In the genomic region with DNA sequence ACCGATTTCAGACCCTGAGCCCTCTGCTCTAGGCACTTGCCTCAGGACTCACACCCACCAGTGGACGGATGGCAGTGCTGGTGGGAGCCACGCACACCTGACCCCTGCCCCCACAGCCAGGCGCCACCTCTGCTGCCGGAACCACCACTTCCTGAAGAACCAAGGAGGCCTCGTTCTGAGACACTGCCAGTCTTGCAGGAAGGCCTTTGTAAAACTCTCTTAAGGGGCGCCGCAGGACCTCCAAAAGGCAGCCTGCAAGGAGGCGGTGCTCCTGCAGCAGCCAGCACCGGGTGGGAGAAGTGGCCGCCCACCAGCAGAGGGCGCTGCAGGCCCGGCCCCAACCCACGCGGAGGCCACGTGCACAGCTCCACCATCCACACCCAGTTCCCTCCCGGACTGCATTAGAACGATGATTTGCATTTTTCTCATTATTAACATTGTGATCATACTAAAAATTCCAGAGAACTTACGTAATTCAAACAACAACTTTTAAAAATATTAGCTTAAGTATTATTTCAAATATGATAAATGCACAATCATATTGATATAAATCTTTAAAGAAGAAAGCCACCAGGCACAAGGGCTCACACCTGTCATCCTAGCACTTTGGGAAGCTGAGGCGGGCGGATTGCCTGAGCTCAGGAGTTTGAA, we compare ENCODE assay signal across 9 cellular contexts. TPM values are rescaled to one million over a fixed set of nuclear protein-coding genes. Genes with fewer than 3 reads are reported as not detected.
DNase-seq lines count a peak whose midpoint lies in the region; ATAC-seq and TF ChIP-seq lines count a peak whose summit lies in the region.
"Had no signal": no experiment of that assay in that cellular context is flagged by ENCODE, and none has a peak within 500 bp of the region (broad histone marks: within the 10 kb centered on the region; RNA-seq: fewer than 3 reads in every experiment).

No MANE protein-coding gene starts in this region.

- H2BK120ac ChIP-seq in IMR-90 (ENCODE audit: low read depth, low read length) = peak overlapping the region; percentile 52; the same call in 1 of the 2 replicates

- H2BK15ac ChIP-seq in IMR-90 (ENCODE audit: low read depth, low read length) = no peak overlapping the region; the same call in 2 of the 3 replicates

- 0 out of 2 replicates have a peak overlapping the region, but pooled peaks have one; percentile 58 for H3K14ac ChIP-seq in IMR-90 (replicated peaks; ENCODE audit: low read depth, low read length)

- H3K4me2 ChIP-seq in IMR-90 (ENCODE audit: low read depth, low read length) = no peak overlapping the region

- no peaks in the 10 kb centered on the region for H3K9me3 ChIP-seq in CD8-positive, alpha-beta memory T cell (ENCODE audit: low read length)
- no peaks in the 10 kb centered on the region for H3K9me3 ChIP-seq in IMR-90 (ENCODE audit: control insufficient read depth, insufficient read depth, low read length)

- peak overlapping the region; percentile 86 for H3K18ac ChIP-seq in IMR-90 (ENCODE audit: low read depth, low read length)

- in situ Hi-C loops in IMR-90 (cut with MboI; ENCODE audit: low sequenced_read_pairs) = no loop called here

- BruUV-seq in IMR-90 (replicated peaks; lab: Mats Ljungman, UMichigan) = no TSS peak

- H2BK20ac ChIP-seq in IMR-90 (ENCODE audit: low read depth, low read length) = 0 out of 2 replicates have a peak overlapping the region, but pooled peaks have one; percentile 3

- peak; percentile 62 to 84 (median 67) for DNase-seq in CD8-positive, alpha-beta memory T cell
- DNase-seq in IMR-90 = peak; percentile 69
- DNase-seq in activated CD4-positive, alpha-beta T cell treated with anti-CD3 and anti-CD28 coated beads, Interleukin-2, amount 10 ng/mL, durations not matched to agents 24 days and 14 days = peak; percentile 88
- DNase-seq in midbrain (lab: John Stamatoyannopoulos, UW) = peak; percentile 28
- peak; percentile 34 to 75 (median 58) for DNase-seq in stimulated activated naive CD4-positive, alpha-beta T cell (lab: John Stamatoyannopoulos, UW)
- no peak for DNase-seq in NCI-H2029 (lab: John Stamatoyannopoulos, UW)

- H3K4ac ChIP-seq in IMR-90 (ENCODE audit: low read depth, low read length) = peak overlapping the region; percentile 83

- no peaks in the 10 kb centered on the region for H3K9me3 Mint-ChIP-seq in CD8-positive, alpha-beta memory T cell
- H3K9me3 Mint-ChIP-seq in activated CD4-positive, alpha-beta T cell treated with anti-CD3 and anti-CD28 coated beads, Interleukin-2, amount 10 ng/mL, durations not matched to agents 24 days and 14 days = no peaks in the 10 kb centered on the region
- H3K9me3 Mint-ChIP-seq in dendritic cell treated with granulocyte-macrophage colony-stimulating factor and Interleukin-4, amounts not matched to agents 40 ng/mL and 50 ng/mL, for 4 days = no peaks in the 10 kb centered on the region
- H3K9me3 Mint-ChIP-seq: IgD-negative memory B cell had no signal

- H3K9me1 ChIP-seq in IMR-90 (ENCODE audit: insufficient read depth, low read length) = peaks cover 15% of the 10 kb centered on the region; the same call in 1 of the 2 replicates

- H4K91ac ChIP-seq in IMR-90 (ENCODE audit: insufficient read depth, low read depth, low read length) = peak overlapping the region; percentile 49

- H3K27me3 ChIP-seq in CD8-positive, alpha-beta memory T cell (ENCODE audit: insufficient read depth, low read length, poor library complexity, severe bottlenecking) = no peaks in the 10 kb centered on the region
- H3K27me3 ChIP-seq in IMR-90 (ENCODE audit: control insufficient read depth, insufficient read depth, low read length) = no peaks in the 10 kb centered on the region

- H4K5ac ChIP-seq in IMR-90 (ENCODE audit: low read depth, low read length) = peak overlapping the region; percentile 71

- H2AK5ac ChIP-seq in IMR-90 (ENCODE audit: low read depth, low read length) = peak overlapping the region; percentile 78; the same call in 1 of the 2 replicates

- WGBS in IMR-90 (ENCODE audit: extremely low coverage in 2 of 2, insufficient read length in 1 of 2), 2 experiments = 65% methylated on average over 7 of the region's 21 CpGs; no CpG with 5 or more reads in 1 of the 2 experiments

- peak overlapping the region; percentile 70 to 77; a peak in 3 of 4 replicates for H4K8ac ChIP-seq in IMR-90 (ENCODE audit: low read depth in 2 of 2, low read length in 2 of 2)

- no peak overlapping the region for H3K4me3 ChIP-seq in CD8-positive, alpha-beta memory T cell (ENCODE audit: low read length)
- no peak overlapping the region for H3K4me3 ChIP-seq in IMR-90 (ENCODE audit: insufficient read depth, low read depth, low read length)

- peak overlapping the region; percentile 42; the same call in 1 of the 2 replicates for H3K23ac ChIP-seq in IMR-90 (ENCODE audit: low read depth, low read length)

- H4K20me1 ChIP-seq in IMR-90 (ENCODE audit: insufficient read depth, low read length) = peaks cover 20% of the 10 kb centered on the region

- POLR2A ChIA-PET in CD8-positive, alpha-beta memory T cell (lab: Charles Lee) = no interaction called here
- POLR2A ChIA-PET in IMR-90 (lab: Charles Lee; ENCODE audit: unreplicated experiment) = no interaction called here

- intact Hi-C loops in IMR-90 (cut with micrococcal nuclease) = no loop called here
- intact Hi-C loops in activated CD4-positive, alpha-beta T cell treated with anti-CD3 and anti-CD28 coated beads, Interleukin-2, amount 10 ng/mL, durations not matched to agents 24 days and 14 days (cut with micrococcal nuclease) = loop anchor here (10.0 kb wide), 1 partner anchor 269 kb away; no protein-coding TSS in a partner anchor
- intact Hi-C loops in dendritic cell treated with granulocyte-macrophage colony-stimulating factor and Interleukin-4, amounts not matched to agents 40 ng/mL and 50 ng/mL, for 4 days (cut with micrococcal nuclease) = no loop called here

- H3K4me1 Mint-ChIP-seq in CD8-positive, alpha-beta memory T cell = peaks cover 12 to 37% (median 28%) of the 10 kb centered on the region in 3 donors
- peaks cover 11% of the 10 kb centered on the region for H3K4me1 Mint-ChIP-seq in activated CD4-positive, alpha-beta T cell treated with anti-CD3 and anti-CD28 coated beads, Interleukin-2, amount 10 ng/mL, durations not matched to agents 24 days and 14 days
- H3K4me1 Mint-ChIP-seq in dendritic cell treated with granulocyte-macrophage colony-stimulating factor and Interleukin-4, amounts not matched to agents 40 ng/mL and 50 ng/mL, for 4 days (ENCODE audit: low read depth) = peaks cover 52% of the 10 kb centered on the region

- peak; percentile 62 for TF ChIP-seq RAD21 in IMR-90 (IDR thresholded peaks at IDR 0.05; ENCODE audit: low read length)

- peaks cover 34 to 49% of the 10 kb centered on the region in 2 experiments for H3K79me1 ChIP-seq in IMR-90 (ENCODE audit: low read depth in 1 of 2, low read length in 2 of 2)

- CTCF ChIA-PET in CD8-positive, alpha-beta memory T cell (lab: Charles Lee) = interaction anchor here (0.9 to 4.6 kb wide), 13 partner anchors 9 to 308 kb away, joined by 3 to 40 read pairs (median 4); a partner anchor contains a TSS
- CTCF ChIA-PET in IMR-90 (lab: Yijun Ruan, JAX) = interaction anchor here (0.6 to 1.5 kb wide), 3 partner anchors 10 to 31 kb away, joined by 3 to 6 read pairs (median 3); no protein-coding TSS in a partner anchor

- no peak overlapping the region for H3K4me3 Mint-ChIP-seq in CD8-positive, alpha-beta memory T cell
- no peak overlapping the region for H3K4me3 Mint-ChIP-seq in activated CD4-positive, alpha-beta T cell treated with anti-CD3 and anti-CD28 coated beads, Interleukin-2, amount 10 ng/mL, durations not matched to agents 24 days and 14 days
- H3K4me3 Mint-ChIP-seq in dendritic cell treated with granulocyte-macrophage colony-stimulating factor and Interleukin-4, amounts not matched to agents 40 ng/mL and 50 ng/mL, for 4 days = peak overlapping the region; percentile 75

- no peak overlapping the region for H3K9ac ChIP-seq in IMR-90 (ENCODE audit: low read depth, low read length)

- TF ChIP-seq POLR2A in IMR-90 (IDR thresholded peaks at IDR 0.05; ENCODE audit: low read depth, low read length) = no peak

- H3K27me3 Mint-ChIP-seq in CD8-positive, alpha-beta memory T cell = peaks cover 0 to 3% of the 10 kb centered on the region in 2 donors
- no peaks in the 10 kb centered on the region for H3K27me3 Mint-ChIP-seq in activated CD4-positive, alpha-beta T cell treated with anti-CD3 and anti-CD28 coated beads, Interleukin-2, amount 10 ng/mL, durations not matched to agents 24 days and 14 days
- no peaks in the 10 kb centered on the region for H3K27me3 Mint-ChIP-seq in dendritic cell treated with granulocyte-macrophage colony-stimulating factor and Interleukin-4, amounts not matched to agents 40 ng/mL and 50 ng/mL, for 4 days
- H3K27me3 Mint-ChIP-seq: IgD-negative memory B cell had no signal

- H3K27ac ChIP-seq in CD8-positive, alpha-beta memory T cell (ENCODE audit: low read depth, low read length) = no peak overlapping the region
- peak overlapping the region; percentile 73 for H3K27ac ChIP-seq in IMR-90 (ENCODE audit: insufficient read depth, low read length)

- H3K36me3 ChIP-seq in CD8-positive, alpha-beta memory T cell (ENCODE audit: insufficient read depth, low read length) = peaks cover 3% of the 10 kb centered on the region
- H3K36me3 ChIP-seq in IMR-90 (ENCODE audit: control insufficient read depth, insufficient read depth, low read length) = peaks cover 10% of the 10 kb centered on the region

- dilution Hi-C loops in IMR-90 (cut with HindIII; ENCODE audit: low sequenced_read_pairs, unreplicated experiment) = no loop called here

- peak; percentile 69 for TF ChIP-seq CTCF in IMR-90 (conservative IDR thresholded peaks at IDR 0.05; ENCODE audit: low read depth, low read length)

- peaks cover 0 to 32% (median 2%) of the 10 kb centered on the region in 3 donors for H3K36me3 Mint-ChIP-seq in CD8-positive, alpha-beta memory T cell
- peaks cover 14% of the 10 kb centered on the region for H3K36me3 Mint-ChIP-seq in activated CD4-positive, alpha-beta T cell treated with anti-CD3 and anti-CD28 coated beads, Interleukin-2, amount 10 ng/mL, durations not matched to agents 24 days and 14 days (ENCODE audit: low read depth)
- peaks cover 46% of the 10 kb centered on the region for H3K36me3 Mint-ChIP-seq in dendritic cell treated with granulocyte-macrophage colony-stimulating factor and Interleukin-4, amounts not matched to agents 40 ng/mL and 50 ng/mL, for 4 days (ENCODE audit: low read depth)

- H2AK9ac ChIP-seq in IMR-90 (replicated peaks; ENCODE audit: low read depth, low read length, poor library complexity) = peak overlapping the region; percentile 66

- no peak overlapping the region for H3K56ac ChIP-seq in IMR-90 (ENCODE audit: extremely low read depth, insufficient read depth, low read length)

- H3K27ac Mint-ChIP-seq in CD8-positive, alpha-beta memory T cell = peak overlapping the region in 4 of 8 donors; percentile 17 to 92 (median 52)
- no peak overlapping the region for H3K27ac Mint-ChIP-seq in activated CD4-positive, alpha-beta T cell treated with anti-CD3 and anti-CD28 coated beads, Interleukin-2, amount 10 ng/mL, durations not matched to agents 24 days and 14 days
- peak overlapping the region; percentile 77 for H3K27ac Mint-ChIP-seq in dendritic cell treated with granulocyte-macrophage colony-stimulating factor and Interleukin-4, amounts not matched to agents 40 ng/mL and 50 ng/mL, for 4 days

- H2AFZ ChIP-seq in IMR-90 (replicated peaks; ENCODE audit: low read length, poor library complexity) = peak overlapping the region; percentile 64

- ATAC-seq in IMR-90 (ENCODE audit: low read depth) (peak; percentile 74), HG03045 (IDR thresholded peaks at IDR 0.05; ENCODE audit: unreplicated experiment) (no peak)

- H3K4me1 ChIP-seq in CD8-positive, alpha-beta memory T cell (ENCODE audit: insufficient read depth, low read length) = no peaks in the 10 kb centered on the region
- H3K4me1 ChIP-seq in IMR-90 (ENCODE audit: control insufficient read depth, insufficient read depth, low read length) = peaks cover 16% of the 10 kb centered on the region

- peak overlapping the region; percentile 70 for H2BK5ac ChIP-seq in IMR-90 (ENCODE audit: low read depth, low read length, poor library complexity, severe bottlenecking)

RNA-seq across cellular contexts. Expression of a gene that starts 12.8 kb away (rescaled TPM):
- total RNA-seq in CD8-positive, alpha-beta memory T cell = 10 to 100 TPM; 22.1 to 23.0 TPM
- polyA plus RNA-seq in CD8-positive, alpha-beta memory T cell = 10.7 TPM
- 26.9 and 42.8 TPM in 2 replicates for total RNA-seq in IMR-90 (2012; rRNA removed)
- polyA plus RNA-seq in IMR-90 (2012; rRNA removed) = 26.9 and 32.5 TPM in 2 replicates
- 7.6 and 10.3 TPM in 2 replicates for polyA plus RNA-seq in IMR-90 (2012; cell fraction: cytosol; rRNA removed)
- polyA plus RNA-seq in IMR-90 (2012; cell fraction: nucleus; rRNA removed; ENCODE audit: low replicate concordance) = 5.6 and 28.5 TPM in 2 replicates
- 18.2 and 19.2 TPM in 2 replicates for total RNA-seq in activated CD4-positive, alpha-beta T cell treated with anti-CD3 and anti-CD28 coated beads, Interleukin-2, amount 10 ng/mL, durations not matched to agents 24 days and 14 days

RNA-seq across cellular contexts. Expression of a gene that starts 45.6 kb away (rescaled TPM):
- total RNA-seq in CD8-positive, alpha-beta memory T cell = 1,000 to 10,000 TPM; 2,623 to 2,680 TPM
- 536 TPM for polyA plus RNA-seq in CD8-positive, alpha-beta memory T cell
- 898 and 910 TPM in 2 replicates for total RNA-seq in IMR-90 (2012; rRNA removed)
- polyA plus RNA-seq in IMR-90 (2012; rRNA removed) = 984 and 1,062 TPM in 2 replicates
- 147 and 655 TPM in 2 replicates for polyA plus RNA-seq in IMR-90 (2012; cell fraction: cytosol; rRNA removed)
- 78.5 and 464 TPM in 2 replicates for polyA plus RNA-seq in IMR-90 (2012; cell fraction: nucleus; rRNA removed; ENCODE audit: low replicate concordance)
- 2,022 and 2,040 TPM in 2 replicates for total RNA-seq in activated CD4-positive, alpha-beta T cell treated with anti-CD3 and anti-CD28 coated beads, Interleukin-2, amount 10 ng/mL, durations not matched to agents 24 days and 14 days
